Comparison of ENCODE assay signal across 32 cellular contexts in genomic region chr5:180744253-180744652, GRCh38. TPM values are rescaled to one million over a fixed set of nuclear protein-coding genes. Genes with fewer than 3 reads are reported as not detected.
"Had no signal": no experiment of that assay in that cellular context is flagged by ENCODE, and none has a peak within 500 bp of the region (broad histone marks: within the 10 kb centered on the region; RNA-seq: fewer than 3 reads in every experiment).

No MANE protein-coding gene starts in this region.

- H3K27ac ChIP-seq: stomach, suprapubic skin, testis, thoracic aorta, thyroid gland, tibial artery, tibial nerve, transverse colon, upper lobe of left lung, upper lobe of right lung, uterus, vagina had no signal

- H3K9me3 Mint-ChIP-seq: stimulated activated memory B cell treated with anti-CD40 and anti-IgM and Interleukin-4, amounts not matched to agents 10 μg/mL and 1 μg/mL and 100 μg/mL, for 72 hours; stimulated activated naive B cell treated with anti-CD40 and anti-IgM and Interleukin-4, amounts not matched to agents 10 μg/mL and 1 μg/mL and 100 μg/mL, for 72 hours; stimulated activated naive CD8-positive, alpha-beta T cell treated with anti-CD3 and anti-CD28 coated beads, Interleukin-15, amount 100 ng/mL, for 72 hours; stimulated activated naive CD8-positive, alpha-beta T cell treated with anti-CD3 and anti-CD28 coated beads, Interleukin-15, Interleukin-2, amounts not matched to agents 100 ng/mL and 50 ng/mL, for 24 hours; type B pancreatic cell had no signal

- H3K27me3 ChIP-seq: testis, thyroid gland, tibial nerve, upper lobe of left lung, uterus, vagina had no signal

- ATAC-seq: stimulated activated memory B cell treated with anti-CD40 and anti-IgM and Interleukin-4, amounts not matched to agents 10 μg/mL and 1 μg/mL and 100 μg/mL, for 72 hours; stimulated activated naive B cell treated with anti-CD40 and anti-IgM and Interleukin-4, amounts not matched to agents 10 μg/mL and 1 μg/mL and 100 μg/mL, for 72 hours; stimulated activated naive CD8-positive, alpha-beta T cell treated with anti-CD3 and anti-CD28 coated beads, Interleukin-15, amount 100 ng/mL, for 72 hours; stimulated activated naive CD8-positive, alpha-beta T cell treated with anti-CD3 and anti-CD28 coated beads, Interleukin-15, Interleukin-2, amounts not matched to agents 100 U/mL and 50 U/mL, for 24 hours; upper lobe of right lung had no signal

- DNase-seq: stimulated activated CD4-positive, alpha-beta T cell treated with anti-CD3 and anti-CD28 coated beads, Interleukin-2, amount 100 ng/mL, for 48 hours; stimulated activated CD4-positive, alpha-beta T cell treated with anti-CD3 and anti-CD28 coated beads, Interleukin-4, amount 100 ng/mL, for 1 hour; stimulated activated CD4-positive, alpha-beta T cell treated with anti-CD3 and anti-CD28 coated beads, Interleukin-4, amount 100 ng/mL, for 24 hours; stimulated activated CD4-positive, alpha-beta T cell treated with anti-CD3 and anti-CD28 coated beads, Interleukin-4, amount 100 ng/mL, for 4 hours; stimulated activated CD8-positive, alpha-beta memory T cell treated with anti-CD3 and anti-CD28 coated beads, Interleukin-4, amount 100 ng/mL, for 48 hours; stimulated activated naive B cell treated with anti-CD40 and anti-IgM and Interleukin-4, amounts not matched to agents 10 μg/mL and 1 μg/mL and 100 μg/mL, for 72 hours; stimulated activated naive CD4-positive, alpha-beta T cell; stimulated activated naive CD4-positive, alpha-beta T cell treated with Interleukin-2 at 50 U/mL for 16 hours; stimulated activated naive CD8-positive, alpha-beta T cell treated with anti-CD3 and anti-CD28 coated beads, Interleukin-15, amount 100 ng/mL, for 72 hours; stimulated activated naive CD8-positive, alpha-beta T cell treated with anti-CD3 and anti-CD28 coated beads, Interleukin-15, Interleukin-2, amounts not matched to agents 100 U/mL and 50 U/mL, for 24 hours; stomach; substantia nigra; testis; thyroid gland; tibial artery; transverse colon; trophoblast cell; upper lobe of left lung; upper lobe of right lung; uterus had no signal

- H3K36me3 ChIP-seq: stomach, suprapubic skin, thoracic aorta, thyroid gland, tibial artery, tibial nerve, transverse colon, upper lobe of left lung, upper lobe of right lung, uterus, vagina had no signal

- H3K4me1 Mint-ChIP-seq: stimulated activated memory B cell treated with anti-CD40 and anti-IgM and Interleukin-4, amounts not matched to agents 10 μg/mL and 1 μg/mL and 100 μg/mL, for 72 hours; stimulated activated naive B cell treated with anti-CD40 and anti-IgM and Interleukin-4, amounts not matched to agents 10 μg/mL and 1 μg/mL and 100 μg/mL, for 72 hours; stimulated activated naive CD8-positive, alpha-beta T cell treated with anti-CD3 and anti-CD28 coated beads, Interleukin-15, amount 100 ng/mL, for 72 hours had no signal

- FAIRE-seq: urothelium cell line had no signal

- H3K36me3 Mint-ChIP-seq: stimulated activated memory B cell treated with anti-CD40 and anti-IgM and Interleukin-4, amounts not matched to agents 10 μg/mL and 1 μg/mL and 100 μg/mL, for 72 hours; stimulated activated naive B cell treated with anti-CD40 and anti-IgM and Interleukin-4, amounts not matched to agents 10 μg/mL and 1 μg/mL and 100 μg/mL, for 72 hours; type B pancreatic cell had no signal

- H3K4me3 ChIP-seq: stomach, suprapubic skin, testis, thoracic aorta, thyroid gland, tibial artery, tibial nerve, transverse colon, upper lobe of left lung, upper lobe of right lung, uterus, vagina had no signal

- H3K27ac Mint-ChIP-seq: stimulated activated memory B cell treated with anti-CD40 and anti-IgM and Interleukin-4, amounts not matched to agents 10 μg/mL and 1 μg/mL and 100 μg/mL, for 72 hours; stimulated activated naive B cell treated with anti-CD40 and anti-IgM and Interleukin-4, amounts not matched to agents 10 μg/mL and 1 μg/mL and 100 μg/mL, for 72 hours; stimulated activated naive CD8-positive, alpha-beta T cell treated with anti-CD3 and anti-CD28 coated beads, Interleukin-15, amount 100 ng/mL, for 72 hours; stimulated activated naive CD8-positive, alpha-beta T cell treated with anti-CD3 and anti-CD28 coated beads, Interleukin-15, Interleukin-2, amounts not matched to agents 100 ng/mL and 50 ng/mL, for 24 hours; type B pancreatic cell had no signal

- H3K4me1 ChIP-seq: stomach, suprapubic skin, testis, thyroid gland, tibial artery, tibial nerve, transverse colon, upper lobe of left lung, upper lobe of right lung, uterus, vagina had no signal

- H3K4me3 Mint-ChIP-seq: stimulated activated memory B cell treated with anti-CD40 and anti-IgM and Interleukin-4, amounts not matched to agents 10 μg/mL and 1 μg/mL and 100 μg/mL, for 72 hours; stimulated activated naive B cell treated with anti-CD40 and anti-IgM and Interleukin-4, amounts not matched to agents 10 μg/mL and 1 μg/mL and 100 μg/mL, for 72 hours; stimulated activated naive CD8-positive, alpha-beta T cell treated with anti-CD3 and anti-CD28 coated beads, Interleukin-15, amount 100 ng/mL, for 72 hours; stimulated activated naive CD8-positive, alpha-beta T cell treated with anti-CD3 and anti-CD28 coated beads, Interleukin-15, Interleukin-2, amounts not matched to agents 100 ng/mL and 50 ng/mL, for 24 hours; type B pancreatic cell had no signal

- H3K9me3 ChIP-seq: stomach, suprapubic skin, testis, thoracic aorta, thyroid gland, tibial artery, tibial nerve, transverse colon, upper lobe of left lung, upper lobe of right lung, uterus, vagina had no signal

RNA-seq across cellular contexts. Expression of gene OR2Y1, which starts 4.4 kb away (rescaled TPM):
- total RNA-seq: stomach, subcutaneous adipose tissue, suprapubic skin, temporal lobe, testis, thoracic aorta, thyroid gland, tibial nerve, transverse colon, upper lobe of left lung, upper lobe of right lung, ureter, urinary bladder, uterus, vagina had no signal
